17 cellular contexts compared by ENCODE assay signal in genomic region chr9:126401581-126401980, GRCh38.
"Had no signal": no experiment of that assay in that cellular context is flagged by ENCODE, and none has a peak within 500 bp of the region (broad histone marks: within the 10 kb centered on the region; RNA-seq: fewer than 3 reads in every experiment).

No MANE protein-coding gene starts in this region.

- H3K9me3 ChIP-seq: prostate gland, sigmoid colon, testis, tibial artery, upper lobe of left lung had no signal

- ATAC-seq: naive thymus-derived CD4-positive, alpha-beta T cell; right cardiac atrium; stimulated activated memory B cell treated with anti-CD40 and anti-IgM and Interleukin-4, amounts not matched to agents 10 μg/mL and 1 μg/mL and 100 μg/mL, for 72 hours; stimulated activated naive CD8-positive, alpha-beta T cell treated with anti-CD3 and anti-CD28 coated beads, Interleukin-15, Interleukin-2, amounts not matched to agents 100 U/mL and 50 U/mL, for 24 hours had no signal

- H3K4me3 Mint-ChIP-seq: naive thymus-derived CD4-positive, alpha-beta T cell; nephron progenitor cell; stimulated activated memory B cell treated with anti-CD40 and anti-IgM and Interleukin-4, amounts not matched to agents 10 μg/mL and 1 μg/mL and 100 μg/mL, for 72 hours had no signal

- H3K27ac ChIP-seq: prostate gland, sigmoid colon, testis, tibial artery, upper lobe of left lung had no signal

- H3K4me1 ChIP-seq: prostate gland had no signal

- H3K27me3 ChIP-seq: dorsolateral prefrontal cortex, sigmoid colon, testis, tibial artery, upper lobe of left lung had no signal

- DNase-seq: dorsolateral prefrontal cortex; effector CD4-positive, alpha-beta T cell; mesenchymal stem cell; midbrain; naive thymus-derived CD4-positive, alpha-beta T cell; nephron progenitor cell; right cardiac atrium; sigmoid colon; stimulated activated CD4-positive, alpha-beta T cell treated with anti-CD3 and anti-CD28 coated beads, Interleukin-2, amount 100 ng/mL, for 24 hours; stimulated activated CD4-positive, alpha-beta T cell treated with anti-CD3 and anti-CD28 coated beads, Interleukin-4, amount 100 ng/mL, for 24 hours; stimulated activated naive CD8-positive, alpha-beta T cell treated with anti-CD3 and anti-CD28 coated beads, Interleukin-15, Interleukin-2, amounts not matched to agents 100 U/mL and 50 U/mL, for 24 hours; substantia nigra; testis; upper lobe of left lung had no signal

- H3K36me3 Mint-ChIP-seq: stimulated activated memory B cell treated with anti-CD40 and anti-IgM and Interleukin-4, amounts not matched to agents 10 μg/mL and 1 μg/mL and 100 μg/mL, for 72 hours had no signal

- H3K4me3 ChIP-seq: dorsolateral prefrontal cortex, prostate gland, sigmoid colon, testis, tibial artery, upper lobe of left lung had no signal

- H3K27ac Mint-ChIP-seq: nephron progenitor cell; stimulated activated memory B cell treated with anti-CD40 and anti-IgM and Interleukin-4, amounts not matched to agents 10 μg/mL and 1 μg/mL and 100 μg/mL, for 72 hours had no signal

- H3K9me3 Mint-ChIP-seq: naive thymus-derived CD4-positive, alpha-beta T cell; nephron progenitor cell; stimulated activated memory B cell treated with anti-CD40 and anti-IgM and Interleukin-4, amounts not matched to agents 10 μg/mL and 1 μg/mL and 100 μg/mL, for 72 hours had no signal

- H3K36me3 ChIP-seq: prostate gland had no signal
